Comparison of ENCODE assay signal across 1 cellular context in the genomic region with DNA sequence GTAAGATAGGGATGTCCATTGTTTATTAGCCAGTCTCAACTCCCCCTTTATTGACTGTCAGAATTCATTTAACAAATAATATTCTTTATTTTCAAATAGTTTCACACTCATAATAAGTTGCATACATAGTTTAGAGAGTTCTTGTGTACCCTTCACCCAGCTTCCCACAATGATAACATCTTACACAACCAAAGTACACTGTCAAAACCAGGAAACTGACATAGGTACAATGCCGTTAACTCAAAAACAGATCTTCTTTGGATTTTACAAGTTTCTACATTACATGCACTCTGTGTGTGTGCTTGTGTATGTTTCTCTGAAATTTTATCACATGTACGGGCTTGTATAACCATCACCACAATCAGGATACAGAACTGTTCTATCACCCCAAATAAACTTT.
TF ChIP-seq lines count a peak whose summit lies in the region.

No MANE protein-coding gene starts in this region.

TF ChIP-seq in K562, 482 proteins besides CTCF, POLR2A, EP300 and RAD21 (continued from another document):
- TF ChIP-seq BRCA1 (IDR thresholded peaks at IDR 0.05), result no peak
- TF ChIP-seq BRCA1 (CRISPR knock-in tag; IDR thresholded peaks at IDR 0.05), result no peak
- no peak for TF ChIP-seq ZNF3 (CRISPR knock-in tag; IDR thresholded peaks at IDR 0.05)
- no peak for TF ChIP-seq DPF2 (IDR thresholded peaks at IDR 0.05)
- no peak for TF ChIP-seq FUS (optimal IDR thresholded peaks at IDR 0.05; ENCODE audit: low read depth, low read length)
- TF ChIP-seq GATA2 (CRISPR knock-in tag; IDR thresholded peaks at IDR 0.05), result no peak
- no peak for TF ChIP-seq CREB1 (IDR thresholded peaks at IDR 0.05)
- no peak for TF ChIP-seq CREB1 (CRISPR knock-in tag; IDR thresholded peaks at IDR 0.05)
- TF ChIP-seq ZNF175 (CRISPR knock-in tag; IDR thresholded peaks at IDR 0.05; ENCODE audit: low read depth), result no peak
TF ChIP-seq in K562: peak in this region for 0.
